Comparison of ENCODE assay signal across 14 cellular contexts in the genomic region with DNA sequence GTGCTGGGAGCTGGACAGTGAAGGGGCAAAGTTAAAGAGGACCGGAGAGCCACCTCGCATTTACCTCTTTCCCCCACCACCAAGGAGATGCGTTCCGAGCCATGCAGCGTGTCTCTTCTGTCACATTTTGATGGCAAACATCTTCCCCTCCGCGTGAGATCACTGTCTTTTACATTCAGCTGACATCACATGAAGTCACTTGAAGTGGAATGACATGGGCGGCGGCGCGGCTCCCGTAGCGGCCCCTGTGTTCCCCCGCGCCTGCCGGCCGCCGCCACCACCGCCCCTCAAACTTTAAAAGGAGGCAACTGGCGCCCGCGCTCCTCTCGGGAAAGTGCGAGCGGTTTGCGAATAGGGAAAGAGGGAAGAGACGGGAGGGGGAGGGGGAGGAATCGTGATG. TPM values are rescaled to one million over a fixed set of nuclear protein-coding genes. Genes with fewer than 3 reads are reported as not detected.
DNase-seq lines count a peak whose midpoint lies in the region; ATAC-seq and TF ChIP-seq lines count a peak whose summit lies in the region.
"Had no signal": no experiment of that assay in that cellular context is flagged by ENCODE, and none has a peak within 500 bp of the region (broad histone marks: within the 10 kb centered on the region; RNA-seq: fewer than 3 reads in every experiment).

A gene (minus strand): TSS at position 336 of the 400 bp plus-strand sequence. CDS start 682 bp downstream, outside the sequence.

- no peak within 1 kb of the TSS for H3K9ac ChIP-seq in mesendoderm (ENCODE audit: low read length)

- no peaks in the 10 kb centered on the region for H3K9me3 Mint-ChIP-seq in chondrocyte (ENCODE audit: low read depth)

- H4K5ac ChIP-seq in mesendoderm (ENCODE audit: low read length) = no peak within 1 kb of the TSS

- TF ChIP-seq CTCF in right atrium auricular region (IDR thresholded peaks at IDR 0.05) (no peak), chondrocyte (IDR thresholded peaks at IDR 0.05) (no peak), PC-9 (conservative IDR thresholded peaks at IDR 0.05) (no peak)

- no peak within 1 kb of the TSS for H3K56ac ChIP-seq in mesendoderm (ENCODE audit: low read length)

- H4K8ac ChIP-seq in mesendoderm (ENCODE audit: low read depth, low read length) = no peak within 1 kb of the TSS

- intact Hi-C loops in right cardiac atrium (cut with DNase I) (no loop called here), PC-9 (cut with micrococcal nuclease; ENCODE audit: unreplicated experiment) (no loop called here)

- H2BK5ac ChIP-seq in mesendoderm (ENCODE audit: low read length) = no peak within 1 kb of the TSS

- no peak within 1 kb of the TSS for H2AK5ac ChIP-seq in mesendoderm (ENCODE audit: low read length)

- DNase-seq in right cardiac atrium (no peak), right atrium auricular region (ENCODE audit: low spot score) (no peak), chondrocyte (ENCODE audit: low spot score) (no peak), mesendoderm (peak; percentile 33), PC-9 (no peak), caudate nucleus (lab: John Stamatoyannopoulos, UW) (no peak)
- DNase-seq: hypothalamus, NCI-H2081 treated with DMSO at 0.1 percent for 48 hours had no signal

- H3K4me1 Mint-ChIP-seq in chondrocyte (ENCODE audit: low read depth) = peaks cover 39% of the 10 kb centered on the region

- H3K79me2 ChIP-seq in mesendoderm (ENCODE audit: control insufficient read depth, insufficient read depth, low read length) (no peaks in the 10 kb centered on the region), PC-9 (ENCODE audit: low read depth) (no peaks in the 10 kb centered on the region)

- H3K4me1 ChIP-seq in right cardiac atrium (ENCODE audit: control insufficient read depth, insufficient read depth, low read length) (no peaks in the 10 kb centered on the region), right atrium auricular region (peaks cover 0 to 68% of the 10 kb centered on the region in 2 donors), mesendoderm (ENCODE audit: control insufficient read depth, low read depth, low read length) (no peaks in the 10 kb centered on the region), PC-9 (replicated peaks; ENCODE audit: insufficient read depth) (no peaks in the 10 kb centered on the region)

- H4K20me1 ChIP-seq in PC-9 (ENCODE audit: insufficient read depth) = no peaks in the 10 kb centered on the region

- H3K27me3 ChIP-seq in right cardiac atrium (ENCODE audit: control insufficient read depth, insufficient read depth) = no peaks in the 10 kb centered on the region
- H3K27me3 ChIP-seq in right atrium auricular region = peaks cover 53 to 78% of the 10 kb centered on the region in 2 donors
- H3K27me3 ChIP-seq in mesendoderm (ENCODE audit: insufficient read depth, low read length, poor library complexity) = peaks cover 95% of the 10 kb centered on the region
- H3K27me3 ChIP-seq in PC-9 (ENCODE audit: insufficient read depth, low read depth) = peaks cover 14% of the 10 kb centered on the region; the same call in 1 of the 2 replicates

- H2BK120ac ChIP-seq in mesendoderm (ENCODE audit: low read depth, low read length) = no peak within 1 kb of the TSS

- CTCF ChIA-PET in PC-9 (lab: Charles Lee) = no interaction called here

- H2BK15ac ChIP-seq in mesendoderm (replicated peaks; ENCODE audit: low read depth) = no peak within 1 kb of the TSS

- H3K4me2 ChIP-seq in mesendoderm (ENCODE audit: low read length) (no peak within 1 kb of the TSS), PC-9 (no peak within 1 kb of the TSS)

- WGBS in right cardiac atrium = 3% methylated on average over 28 of the region's 28 CpGs
- no CpG with 5 or more reads among the region's 28 CpGs for WGBS in mesendoderm (ENCODE audit: extremely low coverage, insufficient coverage, low lambda C conversion rate)

- H3K23ac ChIP-seq in mesendoderm (ENCODE audit: low read length) = peak within 1 kb of the TSS; percentile 86

- H3K4me3 ChIP-seq in right cardiac atrium (ENCODE audit: low read length) (peak within 1 kb of the TSS; percentile 36), right atrium auricular region (peak within 1 kb of the TSS in 1 of 2 donors; percentile 21), mesendoderm (ENCODE audit: low read length) (no peak within 1 kb of the TSS), PC-9 (no peak within 1 kb of the TSS)
- H3K4me3 ChIP-seq: cardiac muscle cell had no signal

- H3K18ac ChIP-seq in mesendoderm (ENCODE audit: low read length) = no peak within 1 kb of the TSS

- no TSS peak for BruUV-seq in PC-9 (replicated peaks; lab: Mats Ljungman, UMichigan)

- H3K27ac Mint-ChIP-seq in chondrocyte (ENCODE audit: unreplicated experiment) = no peak within 1 kb of the TSS

- no peak within 1 kb of the TSS for H3K4ac ChIP-seq in mesendoderm (ENCODE audit: low read depth, low read length)

- H3K36me3 ChIP-seq in right atrium auricular region = no peaks in the 10 kb centered on the region
- no peaks in the 10 kb centered on the region for H3K36me3 ChIP-seq in mesendoderm (ENCODE audit: control insufficient read depth, insufficient read depth, low read length)
- H3K36me3 ChIP-seq in PC-9 (ENCODE audit: low read depth) = no peaks in the 10 kb centered on the region
- H3K36me3 ChIP-seq: cardiac muscle cell, pancreas had no signal

- no peak within 1 kb of the TSS for H2AFZ ChIP-seq in PC-9

- no peaks in the 10 kb centered on the region for H3K9me2 ChIP-seq in PC-9 (ENCODE audit: insufficient read depth)

- H3K9me3 ChIP-seq in right cardiac atrium (ENCODE audit: control insufficient read depth, low read length) = no peaks in the 10 kb centered on the region
- H3K9me3 ChIP-seq in right atrium auricular region = no peaks in the 10 kb centered on the region
- no peaks in the 10 kb centered on the region for H3K9me3 ChIP-seq in PC-9 (ENCODE audit: insufficient read depth, low read depth)
- H3K9me3 ChIP-seq: pancreas had no signal

- H3K36me3 Mint-ChIP-seq in chondrocyte (ENCODE audit: low read depth) = peaks cover 2% of the 10 kb centered on the region

- H3F3A ChIP-seq in PC-9 (ENCODE audit: insufficient read depth, low read depth) = no peaks in the 10 kb centered on the region

- POLR2A ChIA-PET in PC-9 (lab: Charles Lee; ENCODE audit: unreplicated experiment) = no interaction called here

- H3K4me3 Mint-ChIP-seq in chondrocyte (ENCODE audit: unreplicated experiment) = peak within 1 kb of the TSS; percentile 62

- H3K27ac ChIP-seq in right cardiac atrium (ENCODE audit: low read length) = no peak within 1 kb of the TSS
- H3K27ac ChIP-seq in right atrium auricular region = no peak within 1 kb of the TSS
- H3K27ac ChIP-seq in mesendoderm (ENCODE audit: low read depth, low read length) = no peak within 1 kb of the TSS
- no peak within 1 kb of the TSS for H3K27ac ChIP-seq in PC-9
- H3K27ac ChIP-seq in caudate nucleus (ENCODE audit: low read depth, low read length) = no peak within 1 kb of the TSS
- H3K27ac ChIP-seq: cardiac muscle cell, HL-60, pancreas had no signal

- ATAC-seq in right cardiac atrium (no peak), HG02840 (IDR thresholded peaks at IDR 0.05; ENCODE audit: low FRiP score, unreplicated experiment) (no peak), HG03196 (IDR thresholded peaks at IDR 0.05; ENCODE audit: unreplicated experiment) (no peak)
- ATAC-seq: pancreas had no signal

- peaks cover 85% of the 10 kb centered on the region for H3K27me3 Mint-ChIP-seq in chondrocyte (ENCODE audit: low read depth)

- H3K79me1 ChIP-seq in mesendoderm (ENCODE audit: low read length) = no peaks in the 10 kb centered on the region

RNA-seq across cellular contexts. Expression of the gene that starts here (rescaled TPM):
- total RNA-seq in right cardiac atrium (not detected), right atrium auricular region (not detected), chondrocyte (not detected in 3 replicates), PC-9 (2021) (not detected in 2 replicates)
- polyA plus RNA-seq in right cardiac atrium = not detected
- polyA plus RNA-seq in mesendoderm (2013, experiment 1 of 2) = not detected
- polyA plus RNA-seq in mesendoderm (2013, experiment 2 of 2) = not detected
- total RNA-seq: activated CD8-positive, alpha-beta memory T cell treated with anti-CD3 and anti-CD28 coated beads for 36 hours; cardiac muscle cell; pancreas had no signal
- polyA plus RNA-seq: cardiac muscle cell had no signal
